8 cellular contexts compared by ENCODE assay signal in the genomic region with DNA sequence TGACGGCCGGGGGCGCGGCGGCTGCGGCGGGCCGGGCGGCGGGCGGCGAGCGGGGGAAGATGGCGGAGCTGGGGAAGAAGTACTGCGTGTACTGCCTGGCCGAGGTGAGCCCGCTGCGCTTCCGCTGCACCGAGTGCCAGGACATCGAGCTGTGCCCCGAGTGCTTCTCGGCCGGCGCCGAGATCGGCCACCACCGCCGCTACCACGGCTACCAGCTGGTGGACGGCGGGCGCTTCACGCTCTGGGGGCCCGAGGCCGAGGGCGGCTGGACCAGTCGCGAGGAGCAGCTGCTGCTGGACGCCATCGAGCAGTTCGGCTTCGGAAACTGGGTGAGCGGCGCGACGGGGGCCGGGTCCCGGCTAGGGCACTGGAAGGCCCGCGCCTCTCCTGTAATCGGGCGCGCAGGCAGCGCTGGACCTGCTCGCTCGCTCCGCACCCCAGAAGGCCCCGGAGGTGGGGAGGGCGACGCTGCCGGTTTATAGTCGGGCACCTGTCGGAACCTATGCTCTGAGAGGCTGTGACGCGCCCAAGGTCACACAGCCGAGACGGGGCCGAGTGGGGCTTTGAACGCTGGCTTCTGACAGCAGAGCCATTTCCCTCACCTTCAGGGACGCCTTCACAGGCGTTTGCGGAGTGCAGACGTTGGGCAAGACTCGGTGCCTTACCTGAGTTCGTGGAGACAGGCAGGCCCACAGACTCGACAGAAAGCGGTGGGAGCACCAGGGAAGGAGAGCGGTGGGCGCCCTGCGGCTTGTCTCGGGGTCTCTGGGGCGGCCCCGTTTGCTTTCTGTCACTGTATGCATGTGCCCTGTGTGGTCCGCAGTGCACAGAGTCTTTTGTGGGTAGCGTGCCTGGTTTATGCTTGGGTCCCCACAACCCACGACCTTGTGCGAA. TPM values are rescaled to one million over a fixed set of nuclear protein-coding genes. Genes with fewer than 3 reads are reported as not detected.
DNase-seq lines count a peak whose midpoint lies in the region; ATAC-seq and TF ChIP-seq lines count a peak whose summit lies in the region.

No MANE protein-coding gene starts in this region.

- ATAC-seq in GM21360 (IDR thresholded peaks at IDR 0.05; ENCODE audit: unreplicated experiment) (peak; percentile 18), right lobe of liver (peak; percentile 1 to 33 (median 14))

- peaks cover 0 to 29% (median 14%) of the 10 kb centered on the region in 4 donors for H3K4me1 ChIP-seq in right lobe of liver

- peak overlapping the region; percentile 79 to 95 (median 93) for H3K4me3 ChIP-seq in right lobe of liver

- H3K4me1 Mint-ChIP-seq in Calu3 (ENCODE audit: low read depth, unreplicated experiment), result peaks cover 30% of the 10 kb centered on the region

- no peaks in the 10 kb centered on the region for H3K9me3 ChIP-seq in right lobe of liver

- H3K4me3 Mint-ChIP-seq in Calu3 (ENCODE audit: low read depth, unreplicated experiment), result peak overlapping the region; percentile 71

- no TSS peak for BruUV-seq in Calu3 (replicated peaks; lab: Mats Ljungman, UMichigan)

- no peaks in the 10 kb centered on the region for H3K27me3 ChIP-seq in right lobe of liver

- peak overlapping the region; percentile 75 to 91 (median 78) for H3K27ac ChIP-seq in right lobe of liver

- TF ChIP-seq POLR2A in right lobe of liver (IDR thresholded peaks at IDR 0.05), result peak; percentile 12

- no peaks in the 10 kb centered on the region for H3K36me3 ChIP-seq in right lobe of liver

- DNase-seq in Calu3, result peak; percentile 16
- DNase-seq in HT-29 (ENCODE audit: low spot score), result peak; percentile 45
- peak; percentile 25 for DNase-seq in activated CD4-positive, CD25-positive, alpha-beta regulatory T cell treated with anti-CD3 and anti-CD28 coated beads, Interleukin-2, amount 50 U/mL, for 16 hours (ENCODE audit: low read depth, low spot score)
- DNase-seq in cerebellar cortex (ENCODE audit: low spot score), result peak; percentile 33
- DNase-seq in right lobe of liver, result peak; percentile 64 to 76 (median 66)
- DNase-seq in stimulated activated CD8-positive, alpha-beta memory T cell treated with anti-CD3 and anti-CD28 coated beads, Interleukin-15, amount 100 ng/mL, for 48 hours (ENCODE audit: low read depth in 2 of 2), result peak; percentile 27 to 30
- no peak for DNase-seq in ureter (ENCODE audit: low spot score)

- 1% methylated on average over 16 of the region's 88 CpGs for WGBS in right lobe of liver (ENCODE audit: insufficient coverage, low coverage, low lambda C conversion rate, missing lambda C conversion rate)

- H3K27ac Mint-ChIP-seq in Calu3 (ENCODE audit: unreplicated experiment), result no peak overlapping the region

- TF ChIP-seq CTCF in Calu3 (IDR thresholded peaks at IDR 0.05; ENCODE audit: unreplicated experiment) (no peak), right lobe of liver (IDR thresholded peaks at IDR 0.05) (no peak)

- intact Hi-C loops in Calu3 (cut with micrococcal nuclease; ENCODE audit: unreplicated experiment) (no loop called here), right lobe of liver (cut with DNase I) (no loop called here)

- no peaks in the 10 kb centered on the region for H3K27me3 Mint-ChIP-seq in Calu3 (ENCODE audit: unreplicated experiment)

- peaks cover 23% of the 10 kb centered on the region for H3K36me3 Mint-ChIP-seq in Calu3 (ENCODE audit: insufficient read depth, unreplicated experiment)

- CTCF ChIA-PET in Calu3 (lab: Charles Lee), result interaction anchor here (0.6 to 1.4 kb wide), 4 partner anchors 14 to 652 kb away, joined by 3 to 4 read pairs (median 4); no protein-coding TSS in a partner anchor

- no peaks in the 10 kb centered on the region for H3K9me3 Mint-ChIP-seq in Calu3 (ENCODE audit: low read depth, unreplicated experiment)

RNA-seq across cellular contexts. Expression of gene TADA2B, which starts 0.6 kb away (rescaled TPM):
- total RNA-seq in Calu3 (2022), result 15.1 and 15.8 TPM in 2 replicates
- total RNA-seq in HT-29 (2014; rRNA removed; shearing (Covaris generic)), result 13.1 and 14.2 TPM in 2 replicates
- total RNA-seq in right lobe of liver, result 10 to 100 TPM; 12.1 to 16.3 (median 14.0) TPM
- 20.0 TPM for total RNA-seq in ureter

RNA-seq across cellular contexts. Expression of gene GRPEL1, which starts 24.1 kb away (rescaled TPM):
- 32.2 and 40.4 TPM in 2 replicates for total RNA-seq in Calu3 (2022)
- 52.9 and 61.9 TPM in 2 replicates for total RNA-seq in HT-29 (2014; rRNA removed; shearing (Covaris generic))
- 10 to 100 TPM; 30.0 to 49.2 (median 45.3) TPM for total RNA-seq in right lobe of liver
- total RNA-seq in ureter, result 35.1 TPM
